In genomic region chr7:65037740-65038678, GRCh38 we compare ENCODE assay signal across 8 cellular contexts. TPM values are rescaled to one million over a fixed set of nuclear protein-coding genes. Genes with fewer than 3 reads are reported as not detected.
DNase-seq lines count a peak whose midpoint lies in the region; ATAC-seq and TF ChIP-seq lines count a peak whose summit lies in the region.

No MANE protein-coding gene starts in this region.

- H3K27ac ChIP-seq in left ventricle myocardium inferior (replicated peaks) (peak overlapping the region; percentile 91), vagina (peak overlapping the region; percentile 77)

- H3K36me3 ChIP-seq in left ventricle myocardium inferior (no peaks in the 10 kb centered on the region), vagina (no peaks in the 10 kb centered on the region)

- peak; percentile 92 for DNase-seq in GM13977 (ENCODE audit: low spot score)
- DNase-seq in NCI-H1436 treated with DMSO at 0.1 percent for 48 hours (lab: John Stamatoyannopoulos, UW), result peak; percentile 27
- peak; percentile 92 for DNase-seq in T follicular helper cell (ENCODE audit: low read depth)
- DNase-seq in amniotic epithelial cell (ENCODE audit: low read depth), result peak; percentile 86
- peak; percentile 95 for DNase-seq in left ventricle myocardium inferior
- peak; percentile 96 for DNase-seq in putamen (ENCODE audit: low spot score)
- peak; percentile 91 to 97 for DNase-seq in vagina (ENCODE audit: extremely low spot score in 2 of 2)

- peak in 1 of 2 donors; percentile 38 for TF ChIP-seq POLR2A in vagina (IDR thresholded peaks at IDR 0.05)

- H3K9me3 ChIP-seq in left ventricle myocardium inferior (replicated peaks), result no peaks in the 10 kb centered on the region
- H3K9me3 ChIP-seq in vagina, result no peaks in the 10 kb centered on the region

- H3K4me1 ChIP-seq in left ventricle myocardium inferior (peaks cover 20% of the 10 kb centered on the region), vagina (peaks cover 17% of the 10 kb centered on the region)

- in situ Hi-C loops in GM13977 (cut with MboI; ENCODE audit: low pct_unique_long_range_greater_than_20kb, low sequenced_read_pairs, unreplicated experiment), result no loop called here

- TF ChIP-seq CTCF in GM13977 (IDR thresholded peaks at IDR 0.05; ENCODE audit: extremely low read depth, insufficient read depth, missing control alignments) (peak; percentile 1), left ventricle myocardium inferior (IDR thresholded peaks at IDR 0.05; ENCODE audit: borderline replicate concordance) (no peak), vagina (IDR thresholded peaks at IDR 0.05) (no peak)

- ATAC-seq in HG02852 (IDR thresholded peaks at IDR 0.05; ENCODE audit: unreplicated experiment), result peak; percentile 81

- intact Hi-C loops in left ventricle myocardium inferior (cut with micrococcal nuclease) (no loop called here), vagina (cut with DNase I) (no loop called here)

- H3K27me3 ChIP-seq in left ventricle myocardium inferior (ENCODE audit: low read depth) (no peaks in the 10 kb centered on the region), vagina (no peaks in the 10 kb centered on the region)

- peak overlapping the region; percentile 79 for H3K4me3 ChIP-seq in left ventricle myocardium inferior
- H3K4me3 ChIP-seq in vagina, result peak overlapping the region; percentile 61 to 65

RNA-seq across cellular contexts. Expression of gene ERV3-1, which starts 31.5 kb away (rescaled TPM):
- total RNA-seq in left ventricle myocardium inferior (6.8 TPM), vagina (29.5 TPM)

RNA-seq across cellular contexts. Expression of gene ZNF117, which starts 47.2 kb away (rescaled TPM):
- total RNA-seq in left ventricle myocardium inferior (3.2 TPM), vagina (18.2 TPM)

Comparison
In these comparisons a context has a peak if more than half of its experiments do, and no peak if none do; other contexts are left out.
1. Peak in every context shown above with its lines: DNase-seq, ATAC-seq, H3K4me3 ChIP-seq and H3K27ac ChIP-seq.
2. DNase-seq: peak in every context shown above with its lines; median percentile 96 in putamen; 95 in left ventricle myocardium inferior; 94 in vagina; 92 in GM13977; 92 in T follicular helper cell; 86 in amniotic epithelial cell; 27 in NCI-H1436 treated with DMSO at 0.1 percent for 48 hours.